In genomic region chr15:78347586-78348543, GRCh38 we compare ENCODE assay signal across 21 cellular contexts. TPM values are rescaled to one million over a fixed set of nuclear protein-coding genes. Genes with fewer than 3 reads are reported as not detected.
DNase-seq lines count a peak whose midpoint lies in the region; ATAC-seq, FAIRE-seq and TF ChIP-seq lines count a peak whose summit lies in the region.
"Had no signal": no experiment of that assay in that cellular context is flagged by ENCODE, and none has a peak within 500 bp of the region (broad histone marks: within the 10 kb centered on the region; RNA-seq: fewer than 3 reads in every experiment).

No MANE protein-coding gene starts in this region.

- no peaks in the 10 kb centered on the region for H4K20me1 ChIP-seq in MM.1S (ENCODE audit: insufficient read depth, low read length)
- H4K20me1 ChIP-seq in Karpas-422 (ENCODE audit: insufficient read depth, low read depth, low read length) = no peaks in the 10 kb centered on the region

- H3F3A ChIP-seq in MM.1S (ENCODE audit: insufficient read depth, low read length) = no peaks in the 10 kb centered on the region

- peak; percentile 36 for FAIRE-seq in bronchial epithelial cell (lab: Jason Lieb, UNC)
- FAIRE-seq: islet of Langerhans had no signal

- H3K36me3 ChIP-seq in bronchial epithelial cell (ENCODE audit: control insufficient read depth, insufficient read depth, low read length) (no peaks in the 10 kb centered on the region), MM.1S (replicated peaks; ENCODE audit: insufficient read depth, low read length) (no peaks in the 10 kb centered on the region), Karpas-422 (ENCODE audit: insufficient read depth, low read length) (no peaks in the 10 kb centered on the region)

- H3K9me3 ChIP-seq in MM.1S (replicated peaks; ENCODE audit: insufficient read depth, low read length) (no peaks in the 10 kb centered on the region), Karpas-422 (ENCODE audit: low read length) (no peaks in the 10 kb centered on the region)

- H3K36me3 Mint-ChIP-seq in neural crest cell (ENCODE audit: low read depth) = peaks cover 3% of the 10 kb centered on the region
- H3K36me3 Mint-ChIP-seq: activated naive CD8-positive, alpha-beta T cell treated with anti-CD3 and anti-CD28 coated beads for 36 hours; brain; IgD-negative memory B cell had no signal

- H3K9ac ChIP-seq in MM.1S (ENCODE audit: low read length) (no peak overlapping the region), Karpas-422 (ENCODE audit: low read length) (no peak overlapping the region)

- H3K9me3 Mint-ChIP-seq in neural crest cell = no peaks in the 10 kb centered on the region
- H3K9me3 Mint-ChIP-seq: activated CD8-positive, alpha-beta T cell treated with anti-CD3 and anti-CD28 coated beads for 36 hours; activated naive CD8-positive, alpha-beta T cell treated with anti-CD3 and anti-CD28 coated beads for 36 hours; brain; IgD-negative memory B cell; stimulated activated naive CD8-positive, alpha-beta T cell treated with anti-CD3 and anti-CD28 coated beads, Interleukin-15, amount 100 ng/mL, for 72 hours; T-helper 1 cell treated with Interleukin-12 subunit alpha and Interleukin-12 subunit beta and Interleukin-4 antibody, amounts not matched to agents 30 μg/mL and 1 μg/mL, for 36 hours had no signal

- peaks cover 19% of the 10 kb centered on the region for H3K27me3 Mint-ChIP-seq in neural crest cell (ENCODE audit: low read depth)

- no peaks in the 10 kb centered on the region for H3K79me2 ChIP-seq in MM.1S (ENCODE audit: low read length)
- no peaks in the 10 kb centered on the region for H3K79me2 ChIP-seq in Karpas-422 (ENCODE audit: low read length)

- TF ChIP-seq CTCF in C4-2B (conservative IDR thresholded peaks at IDR 0.05) = no peak
- no peak for TF ChIP-seq CTCF in bronchial epithelial cell (IDR thresholded peaks at IDR 0.05; ENCODE audit: insufficient read depth, low read length, severe bottlenecking)
- no peak for TF ChIP-seq CTCF in neural crest cell (conservative IDR thresholded peaks at IDR 0.05)
- no peak for TF ChIP-seq CTCF in MM.1S (IDR thresholded peaks at IDR 0.05; ENCODE audit: low read length)

- H3K4me1 ChIP-seq in MM.1S (ENCODE audit: low read length) = no peaks in the 10 kb centered on the region
- peaks cover under 1% of the 10 kb centered on the region; the same call in 1 of the 2 replicates for H3K4me1 ChIP-seq in Karpas-422 (ENCODE audit: low read length)

- peaks cover 49% of the 10 kb centered on the region for H3K4me1 Mint-ChIP-seq in neural crest cell
- H3K4me1 Mint-ChIP-seq: activated naive CD8-positive, alpha-beta T cell treated with anti-CD3 and anti-CD28 coated beads for 36 hours; IgD-negative memory B cell; stimulated activated naive CD8-positive, alpha-beta T cell treated with anti-CD3 and anti-CD28 coated beads, Interleukin-15, amount 100 ng/mL, for 72 hours had no signal

- H3K9me2 ChIP-seq in MM.1S (replicated peaks; ENCODE audit: insufficient read depth, low read length) = no peaks in the 10 kb centered on the region
- H3K9me2 ChIP-seq in Karpas-422 (replicated peaks; ENCODE audit: insufficient read depth, low read length) = no peaks in the 10 kb centered on the region

- H3K27me3 ChIP-seq in bronchial epithelial cell (ENCODE audit: control insufficient read depth, insufficient read depth, low read length) (no peaks in the 10 kb centered on the region), MM.1S (replicated peaks; ENCODE audit: insufficient read depth, low read length) (peaks cover 9% of the 10 kb centered on the region), Karpas-422 (ENCODE audit: low read length) (no peaks in the 10 kb centered on the region)

- H3K4me3 ChIP-seq in bronchial epithelial cell (ENCODE audit: low read depth, low read length) (no peak overlapping the region), MM.1S (ENCODE audit: low read length) (no peak overlapping the region), Karpas-422 (ENCODE audit: low read length) (no peak overlapping the region)

- H3K27ac ChIP-seq in C4-2B (peak overlapping the region; percentile 60), MM.1S (ENCODE audit: low read length) (no peak overlapping the region), Karpas-422 (ENCODE audit: low read length) (no peak overlapping the region)

- DNase-seq in NCI-H2029 treated with DMSO at 0.1 percent for 48 hours (lab: John Stamatoyannopoulos, UW) = peak; percentile 12
- peak; percentile 23 for DNase-seq in bronchial epithelial cell (ENCODE audit: low read depth)
- DNase-seq in neural crest cell (ENCODE audit: low read depth, low spot score) = no peak
- DNase-seq in MM.1S = no peak
- no peak for DNase-seq in Karpas-422
- DNase-seq in GF-D8 (lab: John Stamatoyannopoulos, UW) = no peak
- DNase-seq: activated CD8-positive, alpha-beta T cell treated with anti-CD3 and anti-CD28 coated beads for 36 hours; activated naive CD8-positive, alpha-beta T cell treated with anti-CD3 and anti-CD28 coated beads for 36 hours; activated T-cell treated with anti-CD3 and anti-CD28 coated beads, Interleukin-2, amount 50 U/mL, for 48 hours; glutamatergic neuron; MV-4-11; NCI-H2171 treated with DMSO at 0.1 percent for 48 hours; stimulated activated naive CD8-positive, alpha-beta T cell treated with anti-CD3 and anti-CD28 coated beads, Interleukin-15, amount 100 ng/mL, for 72 hours had no signal

- H3K27ac Mint-ChIP-seq in neural crest cell (ENCODE audit: unreplicated experiment) = peak overlapping the region; percentile 36
- H3K27ac Mint-ChIP-seq: activated CD8-positive, alpha-beta T cell treated with anti-CD3 and anti-CD28 coated beads for 36 hours; activated naive CD8-positive, alpha-beta T cell treated with anti-CD3 and anti-CD28 coated beads for 36 hours; stimulated activated naive CD8-positive, alpha-beta T cell treated with anti-CD3 and anti-CD28 coated beads, Interleukin-15, amount 100 ng/mL, for 72 hours; T-helper 1 cell treated with Interleukin-12 subunit alpha and Interleukin-12 subunit beta and Interleukin-4 antibody, amounts not matched to agents 30 μg/mL and 1 μg/mL, for 36 hours had no signal

- no peak for ATAC-seq in HG02588 (IDR thresholded peaks at IDR 0.05; ENCODE audit: unreplicated experiment)
- ATAC-seq: activated CD8-positive, alpha-beta T cell treated with anti-CD3 and anti-CD28 coated beads for 36 hours; stimulated activated naive CD8-positive, alpha-beta T cell treated with anti-CD3 and anti-CD28 coated beads, Interleukin-15, amount 100 ng/mL, for 72 hours had no signal

- no peak overlapping the region for H2AFZ ChIP-seq in MM.1S (ENCODE audit: low read length)
- no peak overlapping the region for H2AFZ ChIP-seq in Karpas-422 (ENCODE audit: low read length)

- H3K4me3 Mint-ChIP-seq in neural crest cell = peak overlapping the region; percentile 48
- H3K4me3 Mint-ChIP-seq: activated CD8-positive, alpha-beta T cell treated with anti-CD3 and anti-CD28 coated beads for 36 hours; activated naive CD8-positive, alpha-beta T cell treated with anti-CD3 and anti-CD28 coated beads for 36 hours; IgD-negative memory B cell; stimulated activated naive CD8-positive, alpha-beta T cell treated with anti-CD3 and anti-CD28 coated beads, Interleukin-15, amount 100 ng/mL, for 72 hours; T-helper 1 cell treated with Interleukin-12 subunit alpha and Interleukin-12 subunit beta and Interleukin-4 antibody, amounts not matched to agents 30 μg/mL and 1 μg/mL, for 36 hours had no signal

- no peak overlapping the region for H3K4me2 ChIP-seq in MM.1S (ENCODE audit: low read depth, low read length)
- no peak overlapping the region for H3K4me2 ChIP-seq in Karpas-422 (ENCODE audit: low read depth, low read length, poor library complexity, severe bottlenecking)

RNA-seq across cellular contexts. Expression of gene CRABP1, which starts 7.7 kb away (rescaled TPM):
- total RNA-seq in bronchial epithelial cell (not detected in 2 replicates), neural crest cell (753 and 803 TPM in 2 replicates)
- not detected in 2 replicates for total RNA-seq in Karpas-422 (2014; rRNA removed; shearing (Covaris generic); ENCODE audit: low replicate concordance)
- total RNA-seq: activated naive CD8-positive, alpha-beta T cell treated with anti-CD3 and anti-CD28 coated beads for 36 hours; dermis microvascular lymphatic vessel endothelial cell; G401 had no signal

RNA-seq across cellular contexts. Expression of gene SKIC8, which starts 48.5 kb away (rescaled TPM):
- 49.0 and 61.2 TPM in 2 replicates for total RNA-seq in bronchial epithelial cell
- total RNA-seq in neural crest cell = 55.3 and 56.0 TPM in 2 replicates
- 96.9 and 134 TPM in 2 replicates for total RNA-seq in Karpas-422 (2014; rRNA removed; shearing (Covaris generic); ENCODE audit: low replicate concordance)

Comparison
In these comparisons a context has a peak if more than half of its experiments do, and no peak if none do; other contexts are left out.
1. DNase-seq: peak in NCI-H2029 treated with DMSO at 0.1 percent for 48 hours (single experiment) and bronchial epithelial cell (single experiment); none in neural crest cell (single experiment), MM.1S (single experiment), Karpas-422 (single experiment) and GF-D8 (single experiment).
2. RNA of gene CRABP1, which starts 7.7 kb away (total RNA-seq): 753 to 803 TPM in neural crest cell; not detected in bronchial epithelial cell and not detected in Karpas-422; every median in the first group is over 100 times any median in the second.